In genomic region chr1:150887018-150887417, GRCh38 we compare ENCODE assay signal across 2 cellular contexts.
TF ChIP-seq lines count a peak whose summit lies in the region.

TSS of gene CTXND2 (plus strand) at chr1:150887136. CDS start at chr1:150912315, 25,179 bp downstream.

TF ChIP-seq in SK-N-SH treated with all-trans-retinoic acid at 6 μM for 48 hours, 23 proteins besides CTCF, POLR2A, EP300 and RAD21 (continued from another document):
- TF ChIP-seq CSRNP3 (CRISPR knock-in tag; IDR thresholded peaks at IDR 0.05) (no peak), TOX (CRISPR knock-in tag; IDR thresholded peaks at IDR 0.05; ENCODE audit: borderline replicate concordance) (no peak), ZNF565 (CRISPR knock-in tag; conservative IDR thresholded peaks at IDR 0.05; ENCODE audit: low read depth) (no peak), BACH2 (CRISPR knock-in tag; IDR thresholded peaks at IDR 0.05; ENCODE audit: borderline replicate concordance) (no peak)

TF ChIP-seq in SK-N-SH, 30 proteins besides CTCF, POLR2A, EP300 and RAD21 (continued from another document):
- TF ChIP-seq ZBTB33 (IDR thresholded peaks at IDR 0.05; ENCODE audit: borderline replicate concordance, low read depth): no peak
- TF ChIP-seq TEAD4 (IDR thresholded peaks at IDR 0.05; ENCODE audit: borderline replicate concordance, insufficient read depth): no peak
- no peak for TF ChIP-seq IRF3 (IDR thresholded peaks at IDR 0.05; ENCODE audit: low read depth, low read length)
- TF ChIP-seq JUND (IDR thresholded peaks at IDR 0.05): no peak
- no peak for TF ChIP-seq USF2 (IDR thresholded peaks at IDR 0.05; ENCODE audit: borderline replicate concordance, low read depth, low read length)
- TF ChIP-seq USF1 (IDR thresholded peaks at IDR 0.05; ENCODE audit: borderline replicate concordance, low read depth): no peak
- no peak for TF ChIP-seq REST (IDR thresholded peaks at IDR 0.05; ENCODE audit: low read depth, low read length)
